In the genomic region with DNA sequence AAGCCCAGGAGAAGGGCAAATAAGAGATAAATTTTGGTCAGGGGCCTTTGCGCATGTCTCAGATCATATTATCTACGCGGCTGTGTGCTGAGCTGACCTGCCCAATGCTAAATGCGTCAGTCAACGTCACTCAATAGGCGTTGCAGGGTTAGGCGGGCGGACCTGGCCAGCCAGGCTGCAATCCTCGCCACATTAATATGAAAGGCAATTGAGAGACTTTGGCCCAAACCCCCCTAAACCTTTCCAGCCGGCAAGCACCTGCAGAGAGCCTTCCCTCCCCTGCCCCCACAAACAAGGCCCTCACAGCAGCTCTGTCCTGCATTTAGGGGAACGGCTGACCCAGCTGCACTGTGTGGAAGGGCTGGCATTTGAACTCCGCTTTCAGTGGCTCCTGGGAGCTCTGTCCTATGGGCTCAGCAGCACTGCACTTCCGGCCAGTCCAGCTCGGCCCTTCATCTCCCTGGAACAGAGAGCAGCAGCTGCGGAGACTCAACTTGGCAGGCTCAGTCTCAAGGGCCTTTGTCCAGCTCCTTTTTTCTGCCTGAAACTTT, we compare ENCODE assay signal across 10 cellular contexts.
DNase-seq lines count a peak whose midpoint lies in the region; ATAC-seq and TF ChIP-seq lines count a peak whose summit lies in the region.
"Had no signal": no experiment of that assay in that cellular context is flagged by ENCODE, and none has a peak within 500 bp of the region (broad histone marks: within the 10 kb centered on the region; RNA-seq: fewer than 3 reads in every experiment).

No MANE protein-coding gene starts in this region.

- H3K4me3 ChIP-seq in ACC112 (ENCODE audit: low read depth, low read length) (peak overlapping the region; percentile 34; the same call in 1 of the 2 replicates), right atrium auricular region (no peak overlapping the region)

- peaks cover 21% of the 10 kb centered on the region for H3K79me2 ChIP-seq in ACC112 (ENCODE audit: control insufficient read depth, insufficient read depth, low read length, unreplicated experiment)

- H3K36me3 ChIP-seq in ACC112 (ENCODE audit: insufficient read depth, low read length) (peaks cover 32% of the 10 kb centered on the region), right atrium auricular region (peaks cover 19% of the 10 kb centered on the region)

- H3K27ac ChIP-seq in ACC112 (ENCODE audit: low read depth, low read length) (peak overlapping the region; percentile 92), right atrium auricular region (peak overlapping the region; percentile 74 to 76)

- ATAC-seq in HG03565 (IDR thresholded peaks at IDR 0.05; ENCODE audit: unreplicated experiment) (no peak), GM19452 (IDR thresholded peaks at IDR 0.05; ENCODE audit: unreplicated experiment) (no peak)

- H2AFZ ChIP-seq in ACC112 (ENCODE audit: low read length, unreplicated experiment): no peak overlapping the region

- H3K27me3 ChIP-seq in ACC112 (ENCODE audit: insufficient read depth, low read length) (no peaks in the 10 kb centered on the region), right atrium auricular region (no peaks in the 10 kb centered on the region)

- no peak for TF ChIP-seq CTCF in right atrium auricular region (IDR thresholded peaks at IDR 0.05)

- DNase-seq in astrocyte of the hippocampus (ENCODE audit: low read depth, low spot score) (peak; percentile 57), right atrium auricular region (ENCODE audit: low spot score) (peak; percentile 89), nucleus accumbens (lab: John Stamatoyannopoulos, UW) (peak in 48 of 56 donors; percentile 18 to 80 (median 59))
- no peak for DNase-seq in activated CD4-positive, alpha-beta T cell treated with anti-CD3 and anti-CD28 coated beads for 1 hour
- DNase-seq in activated CD4-positive, alpha-beta T cell treated with anti-CD3 and anti-CD28 coated beads, Interleukin-2, amount 50 U/mL, for 48 hours: no peak
- DNase-seq: AML-193, T-helper 9 cell had no signal

- H3K9me3 ChIP-seq in right atrium auricular region: no peaks in the 10 kb centered on the region

- H3K4me1 ChIP-seq in ACC112 (ENCODE audit: control insufficient read depth, insufficient read depth, low read length, unreplicated experiment) (peaks cover 44% of the 10 kb centered on the region), right atrium auricular region (peaks cover 0 to 57% of the 10 kb centered on the region in 2 donors)

Comparison
In these comparisons a context has a peak if more than half of its experiments do, and no peak if none do; other contexts are left out.
1. DNase-seq: peak in astrocyte of the hippocampus (single experiment), right atrium auricular region (single experiment) and nucleus accumbens (48 of 56); none in activated CD4-positive, alpha-beta T cell treated with anti-CD3 and anti-CD28 coated beads for 1 hour (single experiment) and activated CD4-positive, alpha-beta T cell treated with anti-CD3 and anti-CD28 coated beads, Interleukin-2, amount 50 U/mL, for 48 hours (0 of 2).